13 cellular contexts compared by ENCODE assay signal in genomic region chr10:97724341-97724941, GRCh38. TPM values are rescaled to one million over a fixed set of nuclear protein-coding genes. Genes with fewer than 3 reads are reported as not detected.
DNase-seq lines count a peak whose midpoint lies in the region; ATAC-seq and TF ChIP-seq lines count a peak whose summit lies in the region.
"Had no signal": no experiment of that assay in that cellular context is flagged by ENCODE, and none has a peak within 500 bp of the region (broad histone marks: within the 10 kb centered on the region; RNA-seq: fewer than 3 reads in every experiment).

No MANE protein-coding gene starts in this region.

- POLR2A ChIA-PET in Caco-2 (lab: Charles Lee), result interaction anchor here (0.9 to 1.0 kb wide), 2 partner anchors 10 to 37 kb away, joined by 4 to 5 read pairs; partner anchors contain the start of genes AVPI1 and MARVELD1

- H3K4me3 ChIP-seq in RWPE2 (ENCODE audit: severe bottlenecking) (no peak overlapping the region), testis (no peak overlapping the region), Caco-2 (ENCODE audit: low read depth, low read length) (no peak overlapping the region)
- H3K4me3 ChIP-seq: stomach had no signal

- no TSS peak for BruUV-seq in Caco-2 (replicated peaks; lab: Mats Ljungman, UMichigan)

- H3K27ac ChIP-seq in RWPE2 (ENCODE audit: poor library complexity, severe bottlenecking), result peak overlapping the region; percentile 78
- no peak overlapping the region for H3K27ac ChIP-seq in testis

- no peak overlapping the region for H3K27ac Mint-ChIP-seq in Caco-2 (ENCODE audit: unreplicated experiment)

- peaks cover 26% of the 10 kb centered on the region for H3K4me1 ChIP-seq in RWPE2 (ENCODE audit: insufficient read depth, poor library complexity, severe bottlenecking)
- peaks cover under 1% of the 10 kb centered on the region for H3K4me1 ChIP-seq in testis
- H3K4me1 ChIP-seq in Caco-2, result 0 out of 2 replicates have a peak, but pooled peaks cover 3% of the 10 kb centered on the region

- H3K9me3 Mint-ChIP-seq in Caco-2 (ENCODE audit: unreplicated experiment), result no peaks in the 10 kb centered on the region

- ATAC-seq in RWPE2 (ENCODE audit: low read depth) (peak; percentile 60), sciatic nerve (no peak)

- DNase-seq in HCEC 1CT (peak; percentile 58), RWPE2 (ENCODE audit: low spot score) (no peak), fibroblast of peridontal ligament (ENCODE audit: extremely low read depth) (peak; percentile 55), sciatic nerve (ENCODE audit: low spot score) (peak; percentile 53), COLO668 (lab: John Stamatoyannopoulos, UW; ENCODE audit: unreplicated experiment) (no peak), testis (no peak), Caco-2 (no peak)
- DNase-seq: amygdala; mesendoderm; Right ventricle myocardium superior; stimulated activated CD4-positive, alpha-beta T cell treated with anti-CD3 and anti-CD28 coated beads, Interleukin-4, amount 100 ng/mL, for 24 hours; stomach had no signal

- H3K27me3 Mint-ChIP-seq in Caco-2 (ENCODE audit: insufficient read depth, unreplicated experiment), result no peaks in the 10 kb centered on the region

- no peak for TF ChIP-seq CTCF in RWPE2 (IDR thresholded peaks at IDR 0.05; ENCODE audit: poor library complexity, severe bottlenecking)
- no peak for TF ChIP-seq CTCF in testis (IDR thresholded peaks at IDR 0.05)
- no peak for TF ChIP-seq CTCF in Caco-2 (IDR thresholded peaks at IDR 0.05; ENCODE audit: insufficient read depth in 1 of 2, low read depth in 1 of 2, low read length in 1 of 2, severe bottlenecking in 1 of 2, unreplicated experiment in 1 of 2)

- no peak for TF ChIP-seq POLR2A in testis (IDR thresholded peaks at IDR 0.05)

- no peaks in the 10 kb centered on the region for H3K36me3 Mint-ChIP-seq in Caco-2 (ENCODE audit: insufficient read depth, unreplicated experiment)

- H3K9me3 ChIP-seq in RWPE2 (ENCODE audit: severe bottlenecking) (no peaks in the 10 kb centered on the region), testis (no peaks in the 10 kb centered on the region), Caco-2 (no peaks in the 10 kb centered on the region)
- H3K9me3 ChIP-seq: stomach had no signal

- H3K36me3 ChIP-seq in RWPE2 (ENCODE audit: low read depth) (no peaks in the 10 kb centered on the region), testis (ENCODE audit: low read depth, missing control alignments) (no peaks in the 10 kb centered on the region), Caco-2 (ENCODE audit: control insufficient read depth, insufficient read depth, low read length) (no peaks in the 10 kb centered on the region)
- H3K36me3 ChIP-seq: stomach had no signal

- no peak overlapping the region for H3K4me3 Mint-ChIP-seq in Caco-2 (ENCODE audit: unreplicated experiment)

- no peaks in the 10 kb centered on the region for H3K27me3 ChIP-seq in RWPE2 (ENCODE audit: insufficient read depth, poor library complexity, severe bottlenecking)
- H3K27me3 ChIP-seq in testis, result no peaks in the 10 kb centered on the region
- no peaks in the 10 kb centered on the region for H3K27me3 ChIP-seq in Caco-2 (replicated peaks; ENCODE audit: control insufficient read depth, insufficient read depth, low read length)
- H3K27me3 ChIP-seq: stomach had no signal

- intact Hi-C loops in sciatic nerve (cut with DNase I) (no loop called here), testis (cut with DNase I; ENCODE audit: low total_unique reads) (no loop called here), Caco-2 (cut with micrococcal nuclease; ENCODE audit: unreplicated experiment) (no loop called here)

- WGBS in testis, 2 donors, result 70 to 74% methylated on average over 5 of the region's 5 CpGs

- CTCF ChIA-PET in Caco-2 (lab: Charles Lee), result interaction anchor here (0.6 to 2.1 kb wide), 5 partner anchors 10 to 40 kb away, joined by 3 to 9 read pairs (median 7); partner anchors contain the start of gene MARVELD1

- H3K4me1 Mint-ChIP-seq in Caco-2 (ENCODE audit: low read depth, unreplicated experiment), result peaks cover 14% of the 10 kb centered on the region

RNA-seq across cellular contexts. Expression of gene MARVELD1, which starts 10.9 kb away (rescaled TPM):
- total RNA-seq in sciatic nerve, result 59.5 TPM
- 10 to 100 TPM in 1 of 2 donors, 1 to 10 TPM in 1; 8.7 to 13.6 TPM for total RNA-seq in testis
- polyA plus RNA-seq in testis (ENCODE audit: insufficient read depth, low read depth, low replicate concordance), result 21.9 TPM
- 19.6 and 22.6 TPM in 2 replicates for total RNA-seq in Caco-2 (2022)

RNA-seq across cellular contexts. Expression of gene ZFYVE27, which starts 12.5 kb away (rescaled TPM):
- total RNA-seq in sciatic nerve (32.9 TPM), testis (10 to 100 TPM; 64.8 to 66.4 TPM), Caco-2 (2022) (41.3 and 41.6 TPM in 2 replicates)
- 38.4 TPM for polyA plus RNA-seq in testis (ENCODE audit: insufficient read depth, low read depth, low replicate concordance)

RNA-seq across cellular contexts. Expression of gene AVPI1, which starts 37.4 kb away (rescaled TPM):
- total RNA-seq in sciatic nerve (41.8 TPM), testis (10 to 100 TPM; 23.0 to 28.3 TPM), Caco-2 (2022) (16.1 and 17.1 TPM in 2 replicates)
- 26.4 TPM for polyA plus RNA-seq in testis (ENCODE audit: insufficient read depth, low read depth, low replicate concordance)

RNA-seq across cellular contexts. Expression of gene SFRP5, which starts 47.4 kb away (rescaled TPM):
- 292 TPM for total RNA-seq in sciatic nerve
- 1 to 10 TPM in 1 of 2 donors, under 1 TPM in 1; 0.99 to 2.0 TPM for total RNA-seq in testis
- polyA plus RNA-seq in testis (ENCODE audit: insufficient read depth, low read depth, low replicate concordance), result 1.2 TPM
- total RNA-seq in Caco-2 (2022), result 1.0 and 1.1 TPM in 2 replicates
- total RNA-seq: NCI-H460 had no signal

Comparison
In these comparisons a context has a peak if more than half of its experiments do, and no peak if none do; other contexts are left out.
1. DNase-seq: peak in HCEC 1CT (single experiment), fibroblast of peridontal ligament (single experiment) and sciatic nerve (single experiment); none in RWPE2 (single experiment), COLO668 (single experiment), testis (single experiment) and Caco-2 (0 of 2).